ENCODE assay signal across 18 cellular contexts in the genomic region with DNA sequence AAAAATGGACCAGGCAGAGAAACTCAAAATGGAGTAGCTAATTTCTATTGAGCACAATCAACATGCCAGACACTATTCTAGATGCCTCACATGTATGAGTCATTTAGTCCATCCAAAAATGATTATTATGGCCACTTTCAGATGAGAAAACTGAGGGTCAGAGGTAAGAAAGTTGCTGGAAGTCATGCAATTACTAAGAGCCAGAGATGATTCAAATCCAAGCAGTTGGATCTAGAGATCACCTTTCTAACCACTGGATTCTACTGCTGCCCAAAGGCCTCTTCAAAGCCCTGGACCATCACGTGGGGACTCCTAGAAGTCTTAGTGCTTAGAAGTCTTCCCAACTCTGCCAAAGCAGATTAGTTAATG. TPM values are rescaled to one million over a fixed set of nuclear protein-coding genes. Genes with fewer than 3 reads are reported as not detected.
DNase-seq lines count a peak whose midpoint lies in the region; ATAC-seq lines count a peak whose summit lies in the region.
"Had no signal": no experiment of that assay in that cellular context is flagged by ENCODE, and none has a peak within 500 bp of the region (broad histone marks: within the 10 kb centered on the region; RNA-seq: fewer than 3 reads in every experiment).

No MANE protein-coding gene starts in this region.

- H3K27ac Mint-ChIP-seq in activated T-helper 17 cell treated with anti-CD3 and anti-CD28 coated beads, Interleukin-2, amount 50 U/mL, for 72 hours = no peak overlapping the region
- H3K27ac Mint-ChIP-seq: activated T-cell treated with anti-CD3 and anti-CD28 coated beads, Interleukin-2, amount 50 U/mL, for 24 hours; T-helper 1 cell treated with Interleukin-12 subunit alpha and Interleukin-12 subunit beta and Interleukin-4 antibody, amounts not matched to agents 30 μg/mL and 1 μg/mL, for 36 hours had no signal

- ATAC-seq in GM18868 (IDR thresholded peaks at IDR 0.05; ENCODE audit: unreplicated experiment) (peak; percentile 48), GM19468 (IDR thresholded peaks at IDR 0.05; ENCODE audit: extremely low read depth, unreplicated experiment) (peak; percentile 39), HG02973 (IDR thresholded peaks at IDR 0.05; ENCODE audit: unreplicated experiment) (peak; percentile 55)
- ATAC-seq in activated T-helper 17 cell treated with anti-CD3 and anti-CD28 coated beads, Interleukin-2, amount 50 U/mL, for 72 hours (replicated peaks) = peak; percentile 62

- no peak overlapping the region for H3K4me3 Mint-ChIP-seq in activated T-helper 17 cell treated with anti-CD3 and anti-CD28 coated beads, Interleukin-2, amount 50 U/mL, for 72 hours
- H3K4me3 Mint-ChIP-seq: activated T-cell treated with anti-CD3 and anti-CD28 coated beads, Interleukin-2, amount 50 U/mL, for 24 hours; T-helper 1 cell treated with Interleukin-12 subunit alpha and Interleukin-12 subunit beta and Interleukin-4 antibody, amounts not matched to agents 30 μg/mL and 1 μg/mL, for 36 hours had no signal

- peaks cover 4% of the 10 kb centered on the region for H3K9me3 Mint-ChIP-seq in activated T-helper 17 cell treated with anti-CD3 and anti-CD28 coated beads, Interleukin-2, amount 50 U/mL, for 72 hours
- H3K9me3 Mint-ChIP-seq: activated T-cell treated with anti-CD3 and anti-CD28 coated beads, Interleukin-2, amount 50 U/mL, for 24 hours; T-helper 1 cell treated with Interleukin-12 subunit alpha and Interleukin-12 subunit beta and Interleukin-4 antibody, amounts not matched to agents 30 μg/mL and 1 μg/mL, for 36 hours had no signal

- DNase-seq in CD1c-positive myeloid dendritic cell (ENCODE audit: extremely low spot score) = no peak
- DNase-seq in NCI-H2196 (lab: John Stamatoyannopoulos, UW; ENCODE audit: unreplicated experiment) = no peak
- DNase-seq in globus pallidus (ENCODE audit: low spot score) = no peak
- DNase-seq: activated T-cell treated with anti-CD3 and anti-CD28 coated beads, Interleukin-2, amount 50 U/mL, for 24 hours; BE2C; effector memory CD4-positive, alpha-beta T cell; left ventricle myocardium inferior; NCI-H2081 treated with DMSO at 0.1 percent for 48 hours; stimulated activated naive CD4-positive, alpha-beta T cell treated with Interleukin-2 at 50 U/mL for 16 hours had no signal

- H3K36me3 Mint-ChIP-seq in activated T-helper 17 cell treated with anti-CD3 and anti-CD28 coated beads, Interleukin-2, amount 50 U/mL, for 72 hours (ENCODE audit: low read depth) = no peaks in the 10 kb centered on the region

- H3K27me3 Mint-ChIP-seq in activated T-helper 17 cell treated with anti-CD3 and anti-CD28 coated beads, Interleukin-2, amount 50 U/mL, for 72 hours = peaks cover 9% of the 10 kb centered on the region

- peaks cover 11% of the 10 kb centered on the region for H3K4me1 Mint-ChIP-seq in activated T-helper 17 cell treated with anti-CD3 and anti-CD28 coated beads, Interleukin-2, amount 50 U/mL, for 72 hours

RNA-seq across cellular contexts. Expression of gene HMHB1, which starts 51.8 kb away (rescaled TPM):
- total RNA-seq in activated T-helper 17 cell treated with anti-CD3 and anti-CD28 coated beads, Interleukin-2, amount 50 U/mL, for 72 hours = not detected
- total RNA-seq: H1, left ventricle myocardium inferior, myocyte, smooth muscle cell, urinary bladder had no signal
